ENCODE assay signal across 14 cellular contexts in genomic region chr11:61860054-61860903, GRCh38. TPM values are rescaled to one million over a fixed set of nuclear protein-coding genes. Genes with fewer than 3 reads are reported as not detected.
A peak's percentile ranks its signal among the peaks of the same experiment; 100 is the strongest.
DNase-seq lines count a peak whose midpoint lies in the region; ATAC-seq and TF ChIP-seq lines count a peak whose summit lies in the region.
"Had no signal": no experiment of that assay in that cellular context is flagged by ENCODE, and none has a peak within 500 bp of the region (broad histone marks: within the 10 kb centered on the region; RNA-seq: fewer than 3 reads in every experiment).

No MANE protein-coding gene starts in this region.

- POLR2A ChIA-PET in CD4-positive, alpha-beta memory T cell (lab: Charles Lee; ENCODE audit: partially characterized antibody), result no interaction called here

- no peak overlapping the region for H3K9ac ChIP-seq in colonic mucosa (ENCODE audit: low read depth in 2 of 2, low read length in 2 of 2)

- no peak for TF ChIP-seq CTCF in 22Rv1 (IDR thresholded peaks at IDR 0.05)
- TF ChIP-seq CTCF in colonic mucosa (IDR thresholded peaks at IDR 0.05), result no peak

- no peaks in the 10 kb centered on the region for H3K4me1 ChIP-seq in colonic mucosa
- H3K4me1 ChIP-seq in CD4-positive, alpha-beta memory T cell (ENCODE audit: insufficient read depth, low read length), result no peaks in the 10 kb centered on the region

- no peaks in the 10 kb centered on the region for H3K9me3 Mint-ChIP-seq in CD4-positive, alpha-beta memory T cell

- H3K36me3 ChIP-seq in colonic mucosa, result no peaks in the 10 kb centered on the region
- no peaks in the 10 kb centered on the region for H3K36me3 ChIP-seq in CD4-positive, alpha-beta memory T cell (ENCODE audit: insufficient read depth, low read length)

- H3K4me1 Mint-ChIP-seq in CD4-positive, alpha-beta memory T cell, result no peaks in the 10 kb centered on the region

- no peak overlapping the region for H3K4me3 ChIP-seq in colonic mucosa
- no peak overlapping the region for H3K4me3 ChIP-seq in CD4-positive, alpha-beta memory T cell (ENCODE audit: low read length in 2 of 2)
- H3K4me3 ChIP-seq: GM12878 had no signal

- H3K4me3 Mint-ChIP-seq in CD4-positive, alpha-beta memory T cell, result no peak overlapping the region

- CTCF ChIA-PET in CD4-positive, alpha-beta memory T cell (lab: Charles Lee; ENCODE audit: partially characterized antibody), result no interaction called here

- intact Hi-C loops in colonic mucosa (cut with DNase I), result no loop called here
- intact Hi-C loops in CD4-positive, alpha-beta memory T cell (cut with micrococcal nuclease), result no loop called here

- peak; percentile 72 for DNase-seq in NCI-H2029 (lab: John Stamatoyannopoulos, UW)
- peak; percentile 73 for DNase-seq in colonic mucosa
- DNase-seq in lung microvascular endothelial cell (ENCODE audit: low read depth in 2 of 2), result peak; percentile 35 to 62
- DNase-seq in CD4-positive, alpha-beta memory T cell, result no peak
- no peak for DNase-seq in NCI-H1930 (lab: John Stamatoyannopoulos, UW)
- DNase-seq: DMS153; NCI-H146; NK-92 treated with Interleukin-12 subunit alpha and Interleukin-12 subunit beta, amount 100 ng/mL, for 24 hours had no signal

- no peaks in the 10 kb centered on the region for H3K27me3 Mint-ChIP-seq in CD4-positive, alpha-beta memory T cell

- ATAC-seq in GM18517 (IDR thresholded peaks at IDR 0.05; ENCODE audit: unreplicated experiment) (no peak), HG03457 (IDR thresholded peaks at IDR 0.05; ENCODE audit: unreplicated experiment) (no peak)
- ATAC-seq: GM12878, SK-N-SH treated with all-trans-retinoic acid at 6 μM for 48 hours had no signal

- H3K36me3 Mint-ChIP-seq in CD4-positive, alpha-beta memory T cell, result no peaks in the 10 kb centered on the region

- H3K27ac ChIP-seq in 22Rv1, result peak overlapping the region; percentile 32
- H3K27ac ChIP-seq in colonic mucosa, result no peak overlapping the region
- no peak overlapping the region for H3K27ac ChIP-seq in CD4-positive, alpha-beta memory T cell (ENCODE audit: low read depth, low read length)
- H3K27ac ChIP-seq: epithelial cell of prostate had no signal

- no peak overlapping the region for H3K27ac Mint-ChIP-seq in CD4-positive, alpha-beta memory T cell

- H3K9me3 ChIP-seq in colonic mucosa, result no peaks in the 10 kb centered on the region
- no peaks in the 10 kb centered on the region for H3K9me3 ChIP-seq in CD4-positive, alpha-beta memory T cell (ENCODE audit: control insufficient read depth in 1 of 2, low read length in 2 of 2)

- H3K27me3 ChIP-seq in colonic mucosa, result no peaks in the 10 kb centered on the region
- H3K27me3 ChIP-seq in CD4-positive, alpha-beta memory T cell (ENCODE audit: insufficient read depth, low read length), result no peaks in the 10 kb centered on the region

RNA-seq across cellular contexts. Expression of gene FADS3, which starts 31.1 kb away (rescaled TPM):
- total RNA-seq in colonic mucosa, result 10 to 100 TPM; 10.4 to 13.3 TPM
- total RNA-seq in lung microvascular endothelial cell, result 67.6 and 128 TPM in 2 replicates
- 1 to 10 TPM; 5.9 to 7.8 TPM for total RNA-seq in CD4-positive, alpha-beta memory T cell
- 1 to 10 TPM; 2.9 to 3.0 TPM for polyA plus RNA-seq in CD4-positive, alpha-beta memory T cell

RNA-seq across cellular contexts. Expression of gene FADS2, which starts 32.2 kb away (rescaled TPM):
- 10 to 100 TPM; 13.9 to 38.6 TPM for total RNA-seq in colonic mucosa
- 41.3 and 80.0 TPM in 2 replicates for total RNA-seq in lung microvascular endothelial cell
- under 1 TPM; 0.22 to 0.73 TPM for total RNA-seq in CD4-positive, alpha-beta memory T cell
- polyA plus RNA-seq in CD4-positive, alpha-beta memory T cell, result under 1 TPM; 0.06 to 0.94 TPM

RNA-seq across cellular contexts. Expression of gene FADS1, which starts 43.5 kb away (rescaled TPM):
- total RNA-seq in colonic mucosa, result 10 to 100 TPM in 1 of 2 donors, 1 to 10 TPM in 1; 6.9 to 17.4 TPM
- total RNA-seq in lung microvascular endothelial cell, result 24.2 and 30.9 TPM in 2 replicates
- total RNA-seq in CD4-positive, alpha-beta memory T cell, result 1 to 10 TPM; 1.7 to 2.2 TPM
- polyA plus RNA-seq in CD4-positive, alpha-beta memory T cell, result under 1 TPM; 0.70 to 0.72 TPM

RNA-seq across cellular contexts. Expression of gene RAB3IL1, which starts 57.1 kb away (rescaled TPM):
- total RNA-seq in colonic mucosa (1 to 10 TPM; 3.7 to 5.9 TPM), lung microvascular endothelial cell (2.4 and 10.7 TPM in 2 replicates)
- under 1 TPM; 0.44 to 0.53 TPM for total RNA-seq in CD4-positive, alpha-beta memory T cell
- not detected for polyA plus RNA-seq in CD4-positive, alpha-beta memory T cell
- total RNA-seq: GM12878 had no signal

Comparison
In these comparisons a context has a peak if more than half of its experiments do, and no peak if none do; other contexts are left out.
1. DNase-seq: peak in NCI-H2029 (single experiment), colonic mucosa (single experiment) and lung microvascular endothelial cell (2 of 2); none in CD4-positive, alpha-beta memory T cell (0 of 5) and NCI-H1930 (0 of 2).
2. RNA of gene FADS2, which starts 32.2 kb away (total RNA-seq): 41.3 to 80.0 TPM in lung microvascular endothelial cell and 13.9 to 38.6 TPM in colonic mucosa; 0.22 to 0.73 TPM in CD4-positive, alpha-beta memory T cell; every median in the first group is over 4 times any median in the second.